ENCODE assay signal across 8 cellular contexts in genomic region chr11:123301696-123302400, GRCh38.
DNase-seq lines count a peak whose midpoint lies in the region; ATAC-seq and TF ChIP-seq lines count a peak whose summit lies in the region.

No MANE protein-coding gene starts in this region.

- WGBS in liver = 6% methylated on average over 56 of the region's 56 CpGs

- peak; percentile 78 for ATAC-seq in GM21723 (IDR thresholded peaks at IDR 0.05; ENCODE audit: unreplicated experiment)

- H3K27ac Mint-ChIP-seq in chondrocyte (ENCODE audit: unreplicated experiment) = no peak overlapping the region

- peaks cover 4 to 17% (median 8%) of the 10 kb centered on the region in 4 donors for H3K4me1 ChIP-seq in liver (ENCODE audit: control insufficient read depth in 4 of 4, insufficient read depth in 4 of 4, low read length in 3 of 4)

- peaks cover 2% of the 10 kb centered on the region for H3K36me3 Mint-ChIP-seq in chondrocyte (ENCODE audit: low read depth)

- DNase-seq in DMS114 treated with DMSO at 0.1 percent for 48 hours (lab: John Stamatoyannopoulos, UW; ENCODE audit: unreplicated experiment) (peak; percentile 9), LoVo (ENCODE audit: low spot score) (peak; percentile 11), chondrocyte (ENCODE audit: low spot score) (no peak), NCI-H2107 (lab: John Stamatoyannopoulos, UW) (no peak)
- peak; percentile 85 for DNase-seq in activated CD4-positive, CD25-positive, alpha-beta regulatory T cell treated with anti-CD3 and anti-CD28 coated beads, Interleukin-2, amount 50 U/mL, for 72 hours
- peak; percentile 67 for DNase-seq in stimulated activated CD4-positive, alpha-beta T cell treated with anti-CD3 and anti-CD28 coated beads, Interleukin-4, amount 100 ng/mL, for 24 hours

- no peak overlapping the region for H3K27ac ChIP-seq in liver (ENCODE audit: low read depth in 1 of 2, low read length in 2 of 2)

- TF ChIP-seq CTCF in chondrocyte (IDR thresholded peaks at IDR 0.05) (peak; percentile 97), liver (IDR thresholded peaks at IDR 0.05; ENCODE audit: low read depth, low read length, missing input control) (peak; percentile 64)

- no peaks in the 10 kb centered on the region for H3K9me3 ChIP-seq in liver (ENCODE audit: control insufficient read depth in 4 of 4, low read length in 3 of 4)

- TF ChIP-seq RAD21 in liver (IDR thresholded peaks at IDR 0.05) = peak in 1 of 2 donors; percentile 30

- no peaks in the 10 kb centered on the region for H3K9me3 Mint-ChIP-seq in chondrocyte (ENCODE audit: low read depth)

- peaks cover 14% of the 10 kb centered on the region for H3K4me1 Mint-ChIP-seq in chondrocyte (ENCODE audit: low read depth)

- peaks cover 0 to 15% (median 3%) of the 10 kb centered on the region in 4 donors for H3K27me3 ChIP-seq in liver (ENCODE audit: control insufficient read depth in 4 of 4, insufficient read depth in 4 of 4, low read length in 3 of 4)

- H3K9ac ChIP-seq in liver (ENCODE audit: low read depth in 1 of 2, low read length in 2 of 2) = no peak overlapping the region

- H3K27me3 Mint-ChIP-seq in chondrocyte (ENCODE audit: low read depth) = peaks cover 12% of the 10 kb centered on the region

- peak overlapping the region; percentile 75 for H3K4me3 Mint-ChIP-seq in chondrocyte (ENCODE audit: unreplicated experiment)

- H3K36me3 ChIP-seq in liver (ENCODE audit: control insufficient read depth in 4 of 4, insufficient read depth in 3 of 4, low read depth in 1 of 4, low read length in 3 of 4) = no peaks in the 10 kb centered on the region

- peak overlapping the region in 1 of 3 donors; percentile 48 for H3K4me3 ChIP-seq in liver (ENCODE audit: low read depth in 1 of 3, low read length in 3 of 3)

TF ChIP-seq in liver, 16 proteins besides CTCF, POLR2A, EP300 and RAD21:
- TF ChIP-seq RXRA (IDR thresholded peaks at IDR 0.05) (no peak), FOXA2 (IDR thresholded peaks at IDR 0.05) (no peak), FOXA1 (IDR thresholded peaks at IDR 0.05) (no peak), HNF4A (conservative IDR thresholded peaks at IDR 0.05) (no peak), HNF4G (IDR thresholded peaks at IDR 0.05) (no peak), GABPA (IDR thresholded peaks at IDR 0.05 in 1 of 2, conservative IDR thresholded peaks at IDR 0.05 in 1 of 2) (no peak), TAF1 (conservative IDR thresholded peaks at IDR 0.05) (no peak), ATF3 (IDR thresholded peaks at IDR 0.05) (no peak), MAX (IDR thresholded peaks at IDR 0.05) (no peak), REST (IDR thresholded peaks at IDR 0.05) (no peak), NR2F2 (IDR thresholded peaks at IDR 0.05) (no peak), ZBTB33 (IDR thresholded peaks at IDR 0.05) (no peak), SP1 (IDR thresholded peaks at IDR 0.05) (no peak), JUND (IDR thresholded peaks at IDR 0.05) (no peak), YY1 (IDR thresholded peaks at IDR 0.05) (no peak), EGR1 (IDR thresholded peaks at IDR 0.05; ENCODE audit: low read depth in 2 of 2) (no peak)
TF ChIP-seq in liver: peak in this region for 0.

Comparison
In these comparisons a context has a peak if more than half of its experiments do, and no peak if none do; other contexts are left out.
1. DNase-seq: peak in DMS114 treated with DMSO at 0.1 percent for 48 hours (single experiment), LoVo (single experiment), activated CD4-positive, CD25-positive, alpha-beta regulatory T cell treated with anti-CD3 and anti-CD28 coated beads, Interleukin-2, amount 50 U/mL, for 72 hours (single experiment) and stimulated activated CD4-positive, alpha-beta T cell treated with anti-CD3 and anti-CD28 coated beads, Interleukin-4, amount 100 ng/mL, for 24 hours (single experiment); none in chondrocyte (single experiment) and NCI-H2107 (single experiment).